Comparison of ENCODE assay signal across 21 cellular contexts in the genomic region with DNA sequence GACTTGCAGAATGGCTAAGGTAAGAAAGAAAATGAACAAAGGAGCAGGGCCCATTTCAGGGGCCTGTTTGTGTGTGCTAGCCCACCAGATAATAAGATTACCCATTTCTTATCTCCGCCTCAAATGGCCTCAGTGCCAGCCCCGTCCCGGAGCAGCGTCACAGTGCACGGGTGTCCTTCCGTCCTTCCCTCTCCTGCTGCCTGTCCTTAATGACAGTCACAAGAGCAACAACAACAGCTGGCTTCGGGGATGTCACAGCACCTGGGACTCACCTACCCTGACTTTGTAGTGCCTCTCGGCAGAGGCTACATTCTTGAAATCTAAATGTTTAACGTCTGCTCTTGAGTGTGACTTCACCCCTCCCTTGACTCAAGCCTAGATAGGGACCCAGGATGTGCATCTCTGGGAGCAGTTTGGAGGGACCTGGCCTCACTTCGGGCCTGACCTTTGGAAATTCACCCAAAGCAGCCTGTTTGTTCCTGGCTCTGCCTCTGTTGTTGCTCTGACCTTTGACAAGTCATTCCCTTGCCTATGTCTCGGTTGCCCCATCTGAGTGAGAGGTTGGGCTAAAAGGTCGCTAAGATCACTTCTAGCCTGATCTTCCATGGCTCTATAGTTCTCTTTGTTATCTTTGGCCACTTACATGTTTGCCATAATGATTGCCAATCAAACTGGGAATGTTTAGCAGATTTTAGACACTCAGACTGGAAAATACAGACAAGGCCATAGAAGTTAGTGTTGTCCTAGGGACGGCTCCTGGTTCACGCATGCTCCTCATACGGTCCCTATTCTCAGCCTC.
"Had no signal": no experiment of that assay in that cellular context is flagged by ENCODE, and none has a peak within 500 bp of the region (broad histone marks: within the 10 kb centered on the region; RNA-seq: fewer than 3 reads in every experiment).

No MANE protein-coding gene starts in this region.

- H3K4me3 Mint-ChIP-seq: activated CD4-positive, alpha-beta T cell treated with anti-CD3 and anti-CD28 coated beads, Interleukin-2, amount 10 ng/mL, durations not matched to agents 24 days and 14 days; activated CD8-positive, alpha-beta T cell treated with anti-CD3 and anti-CD28 coated beads, Interleukin-2, amount 10 ng/mL, durations not matched to agents 7 days and 5 days; activated naive CD4-positive, alpha-beta T cell treated with anti-CD3 and anti-CD28 coated beads for 36 hours; activated T-cell treated with anti-CD3 and anti-CD28 coated beads, Interleukin-2, amount 50 U/mL, for 24 hours; endodermal cell; neural crest cell; T-cell had no signal

- H3K4me1 Mint-ChIP-seq: T-cell had no signal

- H3K9me3 Mint-ChIP-seq: activated CD4-positive, alpha-beta T cell treated with anti-CD3 and anti-CD28 coated beads, Interleukin-2, amount 10 ng/mL, durations not matched to agents 24 days and 14 days; activated naive CD4-positive, alpha-beta T cell treated with anti-CD3 and anti-CD28 coated beads for 36 hours; activated T-cell treated with anti-CD3 and anti-CD28 coated beads, Interleukin-2, amount 50 U/mL, for 24 hours; activated T-helper 2 cell treated with anti-CD3 and anti-CD28 coated beads, Interferon-gamma antibody, Interleukin-2, Interleukin-4, amounts not matched to agents 10 μg/mL and 5 μg/mL and 100 μg/mL, durations not matched to agents 14 hours and 24 hours and 36 hours; endodermal cell; neural crest cell; T-cell had no signal

- H3K9me3 ChIP-seq: body of pancreas, prostate gland, right atrium auricular region, stomach, testis had no signal

- H3K36me3 ChIP-seq: prostate gland, right atrium auricular region, stomach had no signal

- ATAC-seq: body of pancreas had no signal

- DNase-seq: activated CD4-positive, alpha-beta T cell treated with anti-CD3 and anti-CD28 coated beads, Interleukin-2, amount 10 ng/mL, durations not matched to agents 24 days and 14 days; activated CD8-positive, alpha-beta T cell treated with anti-CD3 and anti-CD28 coated beads, Interleukin-2, amount 10 ng/mL, durations not matched to agents 7 days and 5 days; activated naive CD4-positive, alpha-beta T cell treated with anti-CD3 and anti-CD28 coated beads for 36 hours; activated T-cell treated with anti-CD3 and anti-CD28 coated beads, Interleukin-2, amount 50 U/mL, for 24 hours; body of pancreas; central memory CD4-positive, alpha-beta T cell; dorsolateral prefrontal cortex; endodermal cell; foreskin melanocyte; hypothalamus; stomach; T-cell; testis had no signal

- H3K27ac ChIP-seq: body of pancreas, epithelial cell of prostate, prostate gland, skin epidermis, testis had no signal

- H3K36me3 Mint-ChIP-seq: T-cell had no signal

- H3K27ac Mint-ChIP-seq: activated CD4-positive, alpha-beta T cell treated with anti-CD3 and anti-CD28 coated beads, Interleukin-2, amount 10 ng/mL, durations not matched to agents 24 days and 14 days; activated naive CD4-positive, alpha-beta T cell treated with anti-CD3 and anti-CD28 coated beads for 36 hours; activated T-cell treated with anti-CD3 and anti-CD28 coated beads, Interleukin-2, amount 50 U/mL, for 24 hours; activated T-helper 2 cell treated with anti-CD3 and anti-CD28 coated beads, Interferon-gamma antibody, Interleukin-2, Interleukin-4, amounts not matched to agents 10 μg/mL and 5 μg/mL and 100 μg/mL, durations not matched to agents 14 hours and 24 hours and 36 hours; endodermal cell; T-cell had no signal

- FAIRE-seq: colon, keratinocyte had no signal

- H3K27me3 Mint-ChIP-seq: activated T-cell treated with anti-CD3 and anti-CD28 coated beads, Interleukin-2, amount 50 U/mL, for 24 hours; T-cell had no signal

- H3K4me3 ChIP-seq: body of pancreas, dorsolateral prefrontal cortex, prostate gland, right atrium auricular region, skin epidermis, stomach, testis had no signal

- H3K27me3 ChIP-seq: body of pancreas, right atrium auricular region, testis had no signal
